ENCODE assay signal across 23 cellular contexts in the genomic region with DNA sequence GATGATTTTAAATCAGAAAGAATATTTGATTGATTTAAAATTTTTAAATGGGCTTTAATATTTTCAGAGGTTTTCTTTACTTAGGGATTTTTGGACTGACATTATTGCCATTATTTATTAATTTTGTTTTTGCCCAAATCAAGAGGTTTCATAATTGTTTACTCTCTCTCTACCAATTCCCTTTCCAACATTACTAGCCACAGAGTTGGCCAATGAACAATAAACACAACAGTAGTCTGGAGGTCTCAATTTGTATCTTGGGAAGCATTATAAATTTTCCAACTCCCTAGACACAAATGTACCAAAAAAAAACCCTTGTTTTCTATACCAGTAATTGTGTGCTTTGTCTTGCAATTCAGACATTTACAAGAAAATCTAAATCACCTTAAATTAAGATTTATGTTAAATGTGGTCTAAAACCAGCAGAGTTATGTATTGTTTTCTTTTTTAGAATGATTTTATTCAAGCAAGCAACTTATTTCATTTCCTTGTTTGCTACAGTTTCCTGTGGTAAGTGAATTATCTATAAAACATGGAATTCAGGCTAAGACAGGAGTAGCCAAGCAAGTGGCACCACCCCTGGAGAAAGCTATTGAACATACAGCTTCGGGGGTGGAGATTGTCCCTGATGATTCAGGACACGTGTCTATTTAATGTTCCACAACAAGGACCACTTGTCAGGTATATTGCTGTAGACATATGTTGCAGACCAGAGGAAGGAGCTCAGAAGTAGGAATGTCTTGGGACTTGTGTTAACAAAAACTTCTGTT. TPM values are rescaled to one million over a fixed set of nuclear protein-coding genes. Genes with fewer than 3 reads are reported as not detected.
A peak's percentile ranks its signal among the peaks of the same experiment; 100 is the strongest.
DNase-seq lines count a peak whose midpoint lies in the region; ATAC-seq, FAIRE-seq and TF ChIP-seq lines count a peak whose summit lies in the region.
"Had no signal": no experiment of that assay in that cellular context is flagged by ENCODE, and none has a peak within 500 bp of the region (broad histone marks: within the 10 kb centered on the region; RNA-seq: fewer than 3 reads in every experiment).

No MANE protein-coding gene starts in this region.

- H3K27me3 ChIP-seq in GM23338 (ENCODE audit: insufficient read depth) (no peaks in the 10 kb centered on the region), PC-3 (ENCODE audit: low read length) (no peaks in the 10 kb centered on the region), pancreas (no peaks in the 10 kb centered on the region)
- H3K27me3 ChIP-seq: uterus had no signal

- CTCF ChIA-PET in PC-3 (lab: Charles Lee) = no interaction called here

- no peaks in the 10 kb centered on the region for H3K9me3 ChIP-seq in PC-3 (ENCODE audit: low read length)
- peaks cover 4% of the 10 kb centered on the region in 2 donors for H3K9me3 ChIP-seq in kidney (ENCODE audit: control insufficient read depth in 1 of 2, low read length in 2 of 2)
- H3K9me3 ChIP-seq in pancreas = no peaks in the 10 kb centered on the region
- H3K9me3 ChIP-seq: uterus had no signal

- H4K20me1 ChIP-seq in GM23338 (replicated peaks; ENCODE audit: insufficient read depth) (no peaks in the 10 kb centered on the region), PC-3 (ENCODE audit: low read length) (no peaks in the 10 kb centered on the region)

- H3K27ac Mint-ChIP-seq in GM23338 = no peak overlapping the region
- H3K27ac Mint-ChIP-seq in stimulated activated naive CD8-positive, alpha-beta T cell treated with anti-CD3 and anti-CD28 coated beads, Interleukin-15, amount 100 ng/mL, for 72 hours = no peak overlapping the region
- H3K27ac Mint-ChIP-seq: T-cell had no signal

- H3K4me2 ChIP-seq in GM23338 (no peak overlapping the region), PC-3 (ENCODE audit: low read length) (0 out of 2 replicates have a peak overlapping the region, but pooled peaks have one; percentile 16)

- no peak overlapping the region for H3K9ac ChIP-seq in PC-3 (ENCODE audit: low read length)
- no peak overlapping the region for H3K9ac ChIP-seq in kidney (ENCODE audit: low read length in 2 of 2)

- POLR2A ChIA-PET in PC-3 (lab: Charles Lee; ENCODE audit: unreplicated experiment) = no interaction called here

- H2AFZ ChIP-seq in GM23338 (0 out of 2 replicates have a peak overlapping the region, but pooled peaks have one; percentile 5), PC-3 (ENCODE audit: low read length) (no peak overlapping the region)

- TF ChIP-seq CTCF in GM23338 (conservative IDR thresholded peaks at IDR 0.05; ENCODE audit: low read depth in 2 of 2) (no peak), PC-3 (conservative IDR thresholded peaks at IDR 0.05; ENCODE audit: low read depth, low read length) (no peak), kidney (IDR thresholded peaks at IDR 0.05; ENCODE audit: borderline replicate concordance, extremely low read depth, insufficient read depth) (no peak), pancreas (IDR thresholded peaks at IDR 0.05) (no peak)

- BruUV-seq in PC-3 (replicated peaks; lab: Mats Ljungman, UMichigan) = no TSS peak

- H3K79me2 ChIP-seq in GM23338 (replicated peaks; ENCODE audit: insufficient read depth) (no peaks in the 10 kb centered on the region), PC-3 (ENCODE audit: low read length) (no peaks in the 10 kb centered on the region)

- H3K27me3 Mint-ChIP-seq in GM23338 (ENCODE audit: insufficient read depth, low read depth, poor library complexity) = peaks cover 4% of the 10 kb centered on the region
- no peaks in the 10 kb centered on the region for H3K27me3 Mint-ChIP-seq in stimulated activated naive CD8-positive, alpha-beta T cell treated with anti-CD3 and anti-CD28 coated beads, Interleukin-15, amount 100 ng/mL, for 72 hours

- H3K36me3 ChIP-seq in GM23338 (ENCODE audit: insufficient read depth) = peaks cover 24% of the 10 kb centered on the region
- H3K36me3 ChIP-seq in PC-3 (ENCODE audit: low read depth, low read length) = no peaks in the 10 kb centered on the region
- H3K36me3 ChIP-seq in kidney (ENCODE audit: control insufficient read depth in 1 of 2, insufficient read depth in 2 of 2, low read length in 2 of 2) = peaks cover 0 to 7% of the 10 kb centered on the region in 2 donors
- H3K36me3 ChIP-seq in pancreas = no peaks in the 10 kb centered on the region
- H3K36me3 ChIP-seq: uterus had no signal

- H3K27ac ChIP-seq in GM23338 (ENCODE audit: low read depth) (no peak overlapping the region), PC-3 (ENCODE audit: low read length) (no peak overlapping the region), kidney (ENCODE audit: low read depth in 2 of 2, low read length in 2 of 2) (no peak overlapping the region), pancreas (peak overlapping the region in 3 of 4 donors; percentile 13 to 46 (median 24))
- H3K27ac ChIP-seq: RWPE1, uterus had no signal

- no peak overlapping the region for H3K4me3 Mint-ChIP-seq in GM23338
- H3K4me3 Mint-ChIP-seq in stimulated activated naive CD8-positive, alpha-beta T cell treated with anti-CD3 and anti-CD28 coated beads, Interleukin-15, amount 100 ng/mL, for 72 hours = no peak overlapping the region
- H3K4me3 Mint-ChIP-seq: T-cell had no signal

- peaks cover 3% of the 10 kb centered on the region; the same call in 1 of the 2 replicates for H3K9me2 ChIP-seq in GM23338 (ENCODE audit: insufficient read depth)
- H3K9me2 ChIP-seq in PC-3 (replicated peaks; ENCODE audit: low read length) = no peaks in the 10 kb centered on the region

- no peak overlapping the region for H3K4me3 ChIP-seq in GM23338
- H3K4me3 ChIP-seq in PC-3 (ENCODE audit: low read length) = no peak overlapping the region
- peak overlapping the region; percentile 24 to 47 for H3K4me3 ChIP-seq in kidney (ENCODE audit: low read length in 2 of 2)
- peak overlapping the region in 2 of 4 donors; percentile 6 to 28 for H3K4me3 ChIP-seq in pancreas
- H3K4me3 ChIP-seq: uterus had no signal

- peaks cover 42% of the 10 kb centered on the region for H3K36me3 Mint-ChIP-seq in GM23338 (ENCODE audit: low read depth)

- peaks cover 18% of the 10 kb centered on the region; the same call in 2 of the 3 replicates for H3K4me1 Mint-ChIP-seq in GM23338
- H3K4me1 Mint-ChIP-seq in stimulated activated naive CD8-positive, alpha-beta T cell treated with anti-CD3 and anti-CD28 coated beads, Interleukin-15, amount 100 ng/mL, for 72 hours = no peaks in the 10 kb centered on the region
- H3K4me1 Mint-ChIP-seq: T-cell had no signal

- 26% methylated on average over 2 of the region's 2 CpGs for WGBS in pancreas, 2 donors

- DNase-seq in GM23338 (ENCODE audit: low spot score) = no peak
- DNase-seq in PC-3 = no peak
- no peak for DNase-seq in kidney
- no peak for DNase-seq in pancreas
- DNase-seq in GM19240 (ENCODE audit: insufficient read length, low spot score) = no peak
- no peak for DNase-seq in NOMO-1 (lab: John Stamatoyannopoulos, UW; ENCODE audit: unreplicated experiment in 2 of 2)
- no peak for DNase-seq in stimulated activated naive CD8-positive, alpha-beta T cell treated with anti-CD3 and anti-CD28 coated beads, Interleukin-15, amount 100 ng/mL, for 72 hours
- DNase-seq: activated CD4-positive, alpha-beta T cell treated with anti-CD3 and anti-CD28 coated beads, Interleukin-2, amount 50 U/mL, for 1 hour; activated CD8-positive, alpha-beta memory T cell treated with anti-CD3 and anti-CD28 coated beads, Interleukin-2, amount 50 U/mL, for 48 hours; activated effector memory CD4-positive, alpha-beta T cell treated with anti-CD3 and anti-CD28 coated beads, Interleukin-2, amount 50 U/mL, for 16 hours; AML-193; central memory CD4-positive, alpha-beta T cell; COR-L47; effector CD4-positive, alpha-beta T cell; HCEC 1CT; hippocampal formation; islet precursor cell; NCI-H1436; T-cell; uterus had no signal

- H3K4me1 ChIP-seq in GM23338 (ENCODE audit: insufficient read depth) (0 out of 2 replicates have a peak, but pooled peaks cover 14% of the 10 kb centered on the region), PC-3 (ENCODE audit: insufficient read depth, low read length) (no peaks in the 10 kb centered on the region), kidney (ENCODE audit: control insufficient read depth in 1 of 2, insufficient read depth in 1 of 2, low read depth in 1 of 2, low read length in 2 of 2) (peaks cover 5 to 8% of the 10 kb centered on the region in 2 donors), pancreas (peaks cover 4 to 11% (median 7%) of the 10 kb centered on the region in 3 donors)
- H3K4me1 ChIP-seq: uterus had no signal

- H3K9me3 Mint-ChIP-seq in GM23338 = peaks cover 43% of the 10 kb centered on the region
- peaks cover 18 to 31% of the 10 kb centered on the region in 2 donors for H3K9me3 Mint-ChIP-seq in stimulated activated naive CD8-positive, alpha-beta T cell treated with anti-CD3 and anti-CD28 coated beads, Interleukin-15, amount 100 ng/mL, for 72 hours

- FAIRE-seq in kidney (lab: Jason Lieb, UNC) = peak; percentile 78
- FAIRE-seq in pancreas (lab: Jason Lieb, UNC) = no peak

- H3F3A ChIP-seq in GM23338 (replicated peaks; ENCODE audit: low read depth) = no peaks in the 10 kb centered on the region
- H3F3A ChIP-seq in PC-3 (ENCODE audit: low read length, unreplicated experiment) = no peaks in the 10 kb centered on the region

- intact Hi-C loops in PC-3 (cut with micrococcal nuclease) = no loop called here
- intact Hi-C loops in kidney (cut with DNase I) = no loop called here
- intact Hi-C loops in pancreas (cut with DNase I) = no loop called here

- ATAC-seq in GM23338 (no peak), PC-3 (no peak), pancreas (peak in 3 of 4 donors; percentile 39 to 76 (median 62)), GM18858 (IDR thresholded peaks at IDR 0.05; ENCODE audit: unreplicated experiment) (no peak)
- no peak for ATAC-seq in stimulated activated naive CD8-positive, alpha-beta T cell treated with anti-CD3 and anti-CD28 coated beads, Interleukin-15, amount 100 ng/mL, for 72 hours
- ATAC-seq: T-cell had no signal

RNA-seq across cellular contexts. Expression of a gene that starts 0.6 kb away (rescaled TPM):
- total RNA-seq in GM23338 (2014; rRNA removed; shearing (Covaris generic)) = 10.9 and 22.7 TPM in 2 replicates
- polyA plus RNA-seq in GM23338 (2016; fragmentation: Nextera tagmentation; extraction: Ambion mirVana) (6.2 and 8.6 TPM in 2 replicates), kidney (ENCODE audit: insufficient read depth, low read depth, low replicate concordance) (5.7 TPM), pancreas (10 to 100 TPM; 10.7 to 26.5 TPM)
- total RNA-seq in PC-3 (2014; rRNA removed) (not detected in 2 replicates), kidney (2.1 TPM), pancreas (1 to 10 TPM in 5 of 6 donors, under 1 TPM in 1; 0.93 to 2.6 (median 1.6) TPM)
- total RNA-seq: LHCN-M2 had no signal

RNA-seq across cellular contexts. Expression of a gene that starts 36.6 kb away (rescaled TPM):
- total RNA-seq in GM23338 (2014; rRNA removed; shearing (Covaris generic)) = 3.1 and 3.4 TPM in 2 replicates
- polyA plus RNA-seq in GM23338 (2016; fragmentation: Nextera tagmentation; extraction: Ambion mirVana) = 1.4 and 1.5 TPM in 2 replicates
- 0.17 and 0.69 TPM in 2 replicates for total RNA-seq in PC-3 (2014; rRNA removed)
- 69.8 TPM for total RNA-seq in kidney
- polyA plus RNA-seq in kidney (ENCODE audit: insufficient read depth, low read depth, low replicate concordance) = 29.5 TPM
- 10 to 100 TPM; 27.9 to 39.7 (median 34.1) TPM for total RNA-seq in pancreas
- 10 to 100 TPM; 25.6 to 38.4 TPM for polyA plus RNA-seq in pancreas

RNA-seq across cellular contexts. Expression of a gene that starts 38.1 kb away (rescaled TPM):
- 1.5 and 2.1 TPM in 2 replicates for total RNA-seq in GM23338 (2014; rRNA removed; shearing (Covaris generic))
- polyA plus RNA-seq in GM23338 (2016; fragmentation: Nextera tagmentation; extraction: Ambion mirVana) (0.74 TPM in 1 of 2 replicates, not detected in the other), kidney (ENCODE audit: insufficient read depth, low read depth, low replicate concordance) (15.7 TPM), pancreas (10 to 100 TPM; 44.4 to 65.3 TPM)
- total RNA-seq in PC-3 (2014; rRNA removed) (not detected in 2 replicates), kidney (1.5 TPM), pancreas (10 to 100 TPM; 10.2 to 43.9 (median 25.2) TPM)
- total RNA-seq: LHCN-M2 had no signal

Comparison
In these comparisons a context has a peak if more than half of its experiments do, and no peak if none do; other contexts are left out.
1. ATAC-seq: peak in pancreas (3 of 4); none in GM23338 (single experiment), PC-3 (single experiment), GM18858 (single experiment) and stimulated activated naive CD8-positive, alpha-beta T cell treated with anti-CD3 and anti-CD28 coated beads, Interleukin-15, amount 100 ng/mL, for 72 hours (single experiment).
2. H3K27ac ChIP-seq: peak in pancreas (3 of 4); none in GM23338 (single experiment), PC-3 (single experiment) and kidney (0 of 2).
3. H3K4me3 ChIP-seq: peak in kidney (2 of 2); none in GM23338 (single experiment) and PC-3 (single experiment).